Comparison of ENCODE assay signal across 25 cellular contexts in genomic region chr5:172913117-172913850, GRCh38. TPM values are rescaled to one million over a fixed set of nuclear protein-coding genes. Genes with fewer than 3 reads are reported as not detected.
DNase-seq lines count a peak whose midpoint lies in the region; ATAC-seq and TF ChIP-seq lines count a peak whose summit lies in the region.
"Had no signal": no experiment of that assay in that cellular context is flagged by ENCODE, and none has a peak within 500 bp of the region (broad histone marks: within the 10 kb centered on the region; RNA-seq: fewer than 3 reads in every experiment).

No MANE protein-coding gene starts in this region.

- H3K4me2 ChIP-seq in osteoblast (ENCODE audit: insufficient read depth, low read length): no peak overlapping the region
- H3K4me2 ChIP-seq: SK-N-SH had no signal

- no peaks in the 10 kb centered on the region for H3K36me3 Mint-ChIP-seq in activated naive CD4-positive, alpha-beta T cell treated with anti-CD3 and anti-CD28 coated beads, Interleukin-2, amount 50 U/mL, for 72 hours

- no peak overlapping the region for H3K4me3 ChIP-seq in osteoblast (ENCODE audit: insufficient read depth, low read length)
- H3K4me3 ChIP-seq in HAP-1: no peak overlapping the region
- H3K4me3 ChIP-seq: dorsolateral prefrontal cortex, lung, sigmoid colon, vagina had no signal

- ATAC-seq in Right ventricle myocardium superior (ENCODE audit: poor library complexity) (peak; percentile 86), left cardiac atrium (no peak), GM21786 (IDR thresholded peaks at IDR 0.05; ENCODE audit: unreplicated experiment) (no peak)
- no peak for ATAC-seq in activated naive CD4-positive, alpha-beta T cell treated with anti-CD3 and anti-CD28 coated beads, Interleukin-2, amount 50 U/mL, for 72 hours
- ATAC-seq: activated CD8-positive, alpha-beta T cell treated with anti-CD3 and anti-CD28 coated beads for 36 hours; stimulated activated effector memory CD8-positive, alpha-beta T cell treated with anti-CD3 and anti-CD28 coated beads, Interleukin-12 subunit alpha, Interleukin-12 subunit beta, amount 100 ng/mL, for 72 hours had no signal

- no peaks in the 10 kb centered on the region for H3K79me2 ChIP-seq in osteoblast (ENCODE audit: insufficient read depth, low read length)

- H3K27me3 ChIP-seq in osteoblast (ENCODE audit: insufficient read depth, low read length): no peaks in the 10 kb centered on the region
- no peaks in the 10 kb centered on the region for H3K27me3 ChIP-seq in HAP-1 (ENCODE audit: low read depth)
- H3K27me3 ChIP-seq: BE2C, dorsolateral prefrontal cortex, sigmoid colon, vagina had no signal

- H3K27ac ChIP-seq in osteoblast (ENCODE audit: low read depth, low read length): peak overlapping the region; percentile 21
- H3K27ac ChIP-seq: dorsolateral prefrontal cortex, vagina had no signal

- DNase-seq in Right ventricle myocardium superior: no peak
- DNase-seq in left cardiac atrium: no peak
- peak; percentile 56 for DNase-seq in fibroblast of peridontal ligament (ENCODE audit: extremely low read depth)
- DNase-seq in osteoblast (ENCODE audit: insufficient read length, low spot score, missing footprints): no peak
- DNase-seq in activated naive CD4-positive, alpha-beta T cell treated with anti-CD3 and anti-CD28 coated beads, Interleukin-2, amount 50 U/mL, for 72 hours (ENCODE audit: low spot score in 2 of 2): no peak
- no peak for DNase-seq in DMS114 treated with DMSO at 0.1 percent for 48 hours (lab: John Stamatoyannopoulos, UW; ENCODE audit: unreplicated experiment)
- no peak for DNase-seq in HAP-1 (ENCODE audit: low spot score in 2 of 2)
- DNase-seq: activated CD8-positive, alpha-beta T cell treated with anti-CD3 and anti-CD28 coated beads for 36 hours; BE2C; dorsolateral prefrontal cortex; HCEC 1CT; kidney; NCI-H146; NCI-H446 treated with DMSO at 0.1 percent for 48 hours; posterior cingulate gyrus; sigmoid colon; SK-N-SH; stimulated activated CD4-positive, alpha-beta T cell treated with anti-CD3 and anti-CD28 coated beads, Interleukin-4, amount 100 ng/mL, for 24 hours; T-helper 2 cell had no signal

- no peak overlapping the region for H3K27ac Mint-ChIP-seq in activated naive CD4-positive, alpha-beta T cell treated with anti-CD3 and anti-CD28 coated beads, Interleukin-2, amount 50 U/mL, for 72 hours
- H3K27ac Mint-ChIP-seq: activated CD8-positive, alpha-beta T cell treated with anti-CD3 and anti-CD28 coated beads for 36 hours; activated naive CD8-positive, alpha-beta T cell; activated T-helper 2 cell treated with anti-CD3 and anti-CD28 coated beads, Interferon-gamma antibody, Interleukin-2, Interleukin-4, amounts not matched to agents 10 μg/mL and 5 μg/mL and 100 μg/mL, durations not matched to agents 14 hours and 24 hours and 36 hours; stimulated activated effector memory CD8-positive, alpha-beta T cell treated with anti-CD3 and anti-CD28 coated beads, Interleukin-12 subunit alpha, Interleukin-12 subunit beta, amount 100 ng/mL, for 72 hours had no signal

- in situ Hi-C loops in HAP-1 (cut with MboI; ENCODE audit: low sequenced_read_pairs): no loop called here

- no peaks in the 10 kb centered on the region for H3K9me3 Mint-ChIP-seq in activated naive CD4-positive, alpha-beta T cell treated with anti-CD3 and anti-CD28 coated beads, Interleukin-2, amount 50 U/mL, for 72 hours
- H3K9me3 Mint-ChIP-seq: activated CD8-positive, alpha-beta T cell treated with anti-CD3 and anti-CD28 coated beads for 36 hours; activated T-helper 2 cell treated with anti-CD3 and anti-CD28 coated beads, Interferon-gamma antibody, Interleukin-2, Interleukin-4, amounts not matched to agents 10 μg/mL and 5 μg/mL and 100 μg/mL, durations not matched to agents 14 hours and 24 hours and 36 hours; stimulated activated effector memory CD8-positive, alpha-beta T cell treated with anti-CD3 and anti-CD28 coated beads, Interleukin-12 subunit alpha, Interleukin-12 subunit beta, amount 100 ng/mL, for 72 hours had no signal

- H3K9me3 ChIP-seq in osteoblast (ENCODE audit: low read depth, low read length) (no peaks in the 10 kb centered on the region), HAP-1 (no peaks in the 10 kb centered on the region)
- H3K9me3 ChIP-seq: BE2C, sigmoid colon, SK-N-SH, vagina had no signal

- no peak overlapping the region for H2AFZ ChIP-seq in osteoblast (ENCODE audit: low read length)

- H3K36me3 ChIP-seq in osteoblast (ENCODE audit: insufficient read depth, low read length) (peaks cover 54% of the 10 kb centered on the region), HAP-1 (replicated peaks) (peaks cover 19% of the 10 kb centered on the region)

- intact Hi-C loops in Right ventricle myocardium superior (cut with DNase I): no loop called here
- intact Hi-C loops in left cardiac atrium (cut with DNase I): no loop called here

- TF ChIP-seq CTCF in osteoblast (IDR thresholded peaks at IDR 0.05; ENCODE audit: extremely low read depth, low read depth, low read length): no peak

- H3K4me1 ChIP-seq in osteoblast (ENCODE audit: insufficient read depth, low read length) (peaks cover 14% of the 10 kb centered on the region), HAP-1 (no peaks in the 10 kb centered on the region)
- H3K4me1 ChIP-seq: BE2C, vagina had no signal

- no peaks in the 10 kb centered on the region for H4K20me1 ChIP-seq in osteoblast (ENCODE audit: insufficient read depth, low read length)

RNA-seq across cellular contexts. Expression of gene RPL26L1, which starts 45.9 kb away (rescaled TPM):
- total RNA-seq in Right ventricle myocardium superior (22.8 TPM), left cardiac atrium (10 to 100 TPM; 22.4 to 22.6 TPM), osteoblast (40.4 and 43.8 TPM in 2 replicates)
- 10 to 100 TPM; 53.5 to 61.6 TPM for total RNA-seq in activated naive CD4-positive, alpha-beta T cell treated with anti-CD3 and anti-CD28 coated beads, Interleukin-2, amount 50 U/mL, for 72 hours
